Comparison of ENCODE assay signal across 9 cellular contexts in genomic region chr5:15501057-15501791, GRCh38. TPM values are rescaled to one million over a fixed set of nuclear protein-coding genes. Genes with fewer than 3 reads are reported as not detected.
A peak's percentile ranks its signal among the peaks of the same experiment; 100 is the strongest.
DNase-seq lines count a peak whose midpoint lies in the region; ATAC-seq and TF ChIP-seq lines count a peak whose summit lies in the region.
"Had no signal": no experiment of that assay in that cellular context is flagged by ENCODE, and none has a peak within 500 bp of the region (broad histone marks: within the 10 kb centered on the region; RNA-seq: fewer than 3 reads in every experiment).

No MANE protein-coding gene starts in this region.

- no peak overlapping the region for H3K9ac ChIP-seq in PC-3 (ENCODE audit: low read length)

- H3K27me3 ChIP-seq in PC-3 (ENCODE audit: low read length) = peaks cover 36% of the 10 kb centered on the region
- no peaks in the 10 kb centered on the region for H3K27me3 ChIP-seq in CD8-positive, alpha-beta T cell (ENCODE audit: insufficient read depth, low read length)

- DNase-seq in AG10803 (ENCODE audit: low read depth) = peak; percentile 85
- no peak for DNase-seq in PC-3
- peak; percentile 88 for DNase-seq in fibroblast of the aortic adventitia (ENCODE audit: low read depth)
- no peak for DNase-seq in CD8-positive, alpha-beta T cell
- DNase-seq in activated CD4-positive, alpha-beta T cell treated with anti-CD3 and anti-CD28 coated beads for 4 hours = no peak

- peaks cover 24% of the 10 kb centered on the region for H3K36me3 Mint-ChIP-seq in nephron (ENCODE audit: low read depth)
- no peaks in the 10 kb centered on the region for H3K36me3 Mint-ChIP-seq in CD8-positive, alpha-beta T cell
- H3K36me3 Mint-ChIP-seq: activated naive CD4-positive, alpha-beta T cell treated with anti-CD3 and anti-CD28 coated beads, Interleukin-2, amount 50 U/mL, for 24 hours had no signal

- peak overlapping the region; percentile 88 for H3K4me3 ChIP-seq in AG10803 (ENCODE audit: low read length)
- no peak overlapping the region for H3K4me3 ChIP-seq in PC-3 (ENCODE audit: low read length)
- H3K4me3 ChIP-seq in fibroblast of the aortic adventitia (ENCODE audit: low read depth, low read length) = peak overlapping the region; percentile 73
- H3K4me3 ChIP-seq in CD8-positive, alpha-beta T cell (ENCODE audit: low read depth, low read length) = no peak overlapping the region

- intact Hi-C loops in PC-3 (cut with micrococcal nuclease) = no loop called here
- intact Hi-C loops in CD8-positive, alpha-beta T cell (cut with DNase I, micrococcal nuclease) = no loop called here

- peak overlapping the region; percentile 97 to 98 (median 97) for H3K27ac Mint-ChIP-seq in nephron
- no peak overlapping the region for H3K27ac Mint-ChIP-seq in CD8-positive, alpha-beta T cell
- H3K27ac Mint-ChIP-seq: activated naive CD4-positive, alpha-beta T cell treated with anti-CD3 and anti-CD28 coated beads, Interleukin-2, amount 50 U/mL, for 24 hours had no signal

- POLR2A ChIA-PET in PC-3 (lab: Charles Lee; ENCODE audit: unreplicated experiment) = no interaction called here
- POLR2A ChIA-PET in CD8-positive, alpha-beta T cell (lab: Charles Lee) = no interaction called here

- CTCF ChIA-PET in PC-3 (lab: Charles Lee) = no interaction called here
- CTCF ChIA-PET in CD8-positive, alpha-beta T cell (lab: Charles Lee) = no interaction called here

- H3K9me3 ChIP-seq in PC-3 (ENCODE audit: low read length) = no peaks in the 10 kb centered on the region
- H3K9me3 ChIP-seq in CD8-positive, alpha-beta T cell (ENCODE audit: low read length) = no peaks in the 10 kb centered on the region

- peak overlapping the region; percentile 93 to 98 (median 96) for H3K4me3 Mint-ChIP-seq in nephron
- no peak overlapping the region for H3K4me3 Mint-ChIP-seq in CD8-positive, alpha-beta T cell
- H3K4me3 Mint-ChIP-seq: activated naive CD4-positive, alpha-beta T cell treated with anti-CD3 and anti-CD28 coated beads, Interleukin-2, amount 50 U/mL, for 24 hours had no signal

- H3K27me3 Mint-ChIP-seq in nephron (ENCODE audit: low read depth) = peaks cover 7% of the 10 kb centered on the region
- peaks cover 33% of the 10 kb centered on the region for H3K27me3 Mint-ChIP-seq in CD8-positive, alpha-beta T cell (ENCODE audit: low read depth)

- no peak overlapping the region for H2AFZ ChIP-seq in PC-3 (ENCODE audit: low read length)

- peaks cover 42% of the 10 kb centered on the region for H3K4me1 Mint-ChIP-seq in nephron
- no peaks in the 10 kb centered on the region for H3K4me1 Mint-ChIP-seq in CD8-positive, alpha-beta T cell (ENCODE audit: low read depth)
- H3K4me1 Mint-ChIP-seq: activated naive CD4-positive, alpha-beta T cell treated with anti-CD3 and anti-CD28 coated beads, Interleukin-2, amount 50 U/mL, for 24 hours had no signal

- no peaks in the 10 kb centered on the region for H3K9me2 ChIP-seq in PC-3 (replicated peaks; ENCODE audit: low read length)

- H3K79me2 ChIP-seq in PC-3 (ENCODE audit: low read length) = no peaks in the 10 kb centered on the region

- H3K36me3 ChIP-seq in PC-3 (ENCODE audit: low read depth, low read length) = no peaks in the 10 kb centered on the region
- no peaks in the 10 kb centered on the region for H3K36me3 ChIP-seq in CD8-positive, alpha-beta T cell (ENCODE audit: insufficient read depth, low read length)

- H4K20me1 ChIP-seq in PC-3 (ENCODE audit: low read length) = no peaks in the 10 kb centered on the region

- 0 out of 2 replicates have a peak, but pooled peaks have one; percentile 35 for ATAC-seq in PC-3
- ATAC-seq in HG02763 (IDR thresholded peaks at IDR 0.05; ENCODE audit: unreplicated experiment) = no peak
- ATAC-seq in HG03442 (IDR thresholded peaks at IDR 0.05; ENCODE audit: unreplicated experiment) = no peak
- ATAC-seq in CD8-positive, alpha-beta T cell = no peak

- no peaks in the 10 kb centered on the region for H3K4me1 ChIP-seq in PC-3 (ENCODE audit: insufficient read depth, low read length)
- H3K4me1 ChIP-seq in CD8-positive, alpha-beta T cell (ENCODE audit: insufficient read depth, low read length) = no peaks in the 10 kb centered on the region

- BruUV-seq in PC-3 (replicated peaks; lab: Mats Ljungman, UMichigan) = no TSS peak

- H3K27ac ChIP-seq in PC-3 (ENCODE audit: low read length) = no peak overlapping the region
- no peak overlapping the region for H3K27ac ChIP-seq in CD8-positive, alpha-beta T cell (ENCODE audit: low read depth, low read length)

- H3K9me3 Mint-ChIP-seq in nephron = no peaks in the 10 kb centered on the region
- H3K9me3 Mint-ChIP-seq in CD8-positive, alpha-beta T cell = no peaks in the 10 kb centered on the region

- no peaks in the 10 kb centered on the region for H3F3A ChIP-seq in PC-3 (ENCODE audit: low read length, unreplicated experiment)

- H3K4me2 ChIP-seq in PC-3 (ENCODE audit: low read length) = peak overlapping the region; percentile 31

- TF ChIP-seq CTCF in AG10803 (conservative IDR thresholded peaks at IDR 0.05; ENCODE audit: low read length) (peak; percentile 51), PC-3 (conservative IDR thresholded peaks at IDR 0.05; ENCODE audit: low read depth, low read length) (no peak), fibroblast of the aortic adventitia (IDR thresholded peaks at IDR 0.05; ENCODE audit: insufficient read depth, low read length) (peak; percentile 40), nephron (IDR thresholded peaks at IDR 0.05; ENCODE audit: unreplicated experiment in 3 of 3) (peak in 1 of 3 experiments; percentile 18)
- TF ChIP-seq CTCF in CD8-positive, alpha-beta T cell (IDR thresholded peaks at IDR 0.05) = no peak

RNA-seq across cellular contexts. Expression of gene FBXL7, which starts 1.2 kb away (rescaled TPM):
- total RNA-seq in PC-3 (2014; rRNA removed) = 0.18 TPM in 1 of 2 replicates, not detected in the other
- 12.4 and 12.6 TPM in 2 replicates for total RNA-seq in fibroblast of the aortic adventitia (ENCODE audit: low replicate concordance)
- total RNA-seq in CD8-positive, alpha-beta T cell = not detected

Comparison
In these comparisons a context has a peak if more than half of its experiments do, and no peak if none do; other contexts are left out.
1. DNase-seq: peak in AG10803 (single experiment) and fibroblast of the aortic adventitia (single experiment); none in PC-3 (single experiment), CD8-positive, alpha-beta T cell (0 of 7) and activated CD4-positive, alpha-beta T cell treated with anti-CD3 and anti-CD28 coated beads for 4 hours (0 of 2).
2. H3K4me3 ChIP-seq: peak in AG10803 (single experiment) and fibroblast of the aortic adventitia (single experiment); none in PC-3 (single experiment) and CD8-positive, alpha-beta T cell (single experiment).
3. CTCF ChIP-seq: peak in AG10803 (single experiment) and fibroblast of the aortic adventitia (single experiment); none in PC-3 (single experiment) and CD8-positive, alpha-beta T cell (single experiment).
4. RNA of gene FBXL7, which starts 1.2 kb away (total RNA-seq): 12.4 to 12.6 TPM in fibroblast of the aortic adventitia; 0.18 TPM in PC-3 and not detected in CD8-positive, alpha-beta T cell; every median in the first group is over 10 times any median in the second.